In the genomic region with DNA sequence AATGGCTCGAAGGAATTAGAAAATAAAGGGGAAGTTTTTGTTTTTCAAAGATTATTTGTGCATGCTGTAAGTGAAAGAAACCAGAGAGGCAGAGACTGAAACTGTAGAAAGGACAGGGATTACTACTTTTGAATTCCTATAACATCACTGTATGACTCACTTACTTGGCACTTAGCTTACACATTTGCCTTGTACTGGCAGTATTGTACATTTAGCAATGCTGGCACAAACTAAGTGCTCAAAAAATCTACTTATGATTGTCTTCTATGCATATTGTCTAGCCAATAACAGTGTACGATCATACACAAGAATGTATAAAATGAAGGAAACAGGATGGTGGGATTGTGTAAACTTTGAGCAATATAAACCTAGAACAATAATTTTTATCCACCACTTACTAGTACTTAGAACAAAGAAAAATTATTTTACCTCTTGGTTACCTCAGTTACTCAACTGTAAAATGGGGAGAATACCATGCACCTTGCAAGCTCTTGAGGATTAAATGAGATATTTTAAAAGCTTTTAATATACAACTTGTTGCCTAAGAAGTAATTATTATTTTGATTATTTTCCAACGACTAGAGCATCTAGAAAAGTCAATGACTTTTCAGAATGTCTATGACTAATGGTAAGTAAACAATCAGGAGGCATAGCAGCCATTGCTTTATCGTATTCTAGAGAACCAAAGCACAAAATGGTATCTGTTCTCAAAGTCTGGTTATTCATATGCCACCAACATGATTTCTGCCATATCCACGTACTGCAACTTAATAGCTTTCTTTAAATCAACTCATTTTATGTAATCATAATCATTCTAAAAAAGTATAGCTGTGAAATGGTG, we compare ENCODE assay signal across 12 cellular contexts. TPM values are rescaled to one million over a fixed set of nuclear protein-coding genes. Genes with fewer than 3 reads are reported as not detected.
A peak's percentile ranks its signal among the peaks of the same experiment; 100 is the strongest.
DNase-seq lines count a peak whose midpoint lies in the region; ATAC-seq and TF ChIP-seq lines count a peak whose summit lies in the region.
"Had no signal": no experiment of that assay in that cellular context is flagged by ENCODE, and none has a peak within 500 bp of the region (broad histone marks: within the 10 kb centered on the region; RNA-seq: fewer than 3 reads in every experiment).

No MANE protein-coding gene starts in this region.

- no peaks in the 10 kb centered on the region for H3K27me3 Mint-ChIP-seq in activated naive CD4-positive, alpha-beta T cell treated with anti-CD3 and anti-CD28 coated beads for 36 hours (ENCODE audit: low read depth)

- H3K4me3 ChIP-seq in epithelial cell of esophagus (ENCODE audit: low read length) (no peak overlapping the region), coronary artery (no peak overlapping the region)
- H3K4me3 ChIP-seq: testis had no signal

- intact Hi-C loops in activated naive CD4-positive, alpha-beta T cell treated with anti-CD3 and anti-CD28 coated beads for 36 hours (cut with micrococcal nuclease): loop anchor here (10.0 kb wide), 1 partner anchor 464 kb away; no protein-coding TSS in a partner anchor

- no peak overlapping the region for H3K27ac ChIP-seq in coronary artery
- H3K27ac ChIP-seq: testis had no signal

- peaks cover 51% of the 10 kb centered on the region for H3K4me1 Mint-ChIP-seq in activated naive CD4-positive, alpha-beta T cell treated with anti-CD3 and anti-CD28 coated beads for 36 hours (ENCODE audit: low read depth)

- peak overlapping the region; percentile 67 for H3K27ac Mint-ChIP-seq in activated naive CD4-positive, alpha-beta T cell treated with anti-CD3 and anti-CD28 coated beads for 36 hours
- H3K27ac Mint-ChIP-seq: nephron had no signal

- TF ChIP-seq CTCF in epithelial cell of esophagus (IDR thresholded peaks at IDR 0.05; ENCODE audit: insufficient read depth, low read depth, low read length, missing control alignments) (no peak), coronary artery (IDR thresholded peaks at IDR 0.05) (no peak)

- no peak for ATAC-seq in HG03175 (IDR thresholded peaks at IDR 0.05; ENCODE audit: unreplicated experiment)

- DNase-seq in activated naive CD4-positive, alpha-beta T cell treated with anti-CD3 and anti-CD28 coated beads for 36 hours: no peak
- no peak for DNase-seq in activated naive CD4-positive, alpha-beta T cell treated with anti-CD3 and anti-CD28 coated beads, Interleukin-2, amount 50 U/mL, for 16 hours
- DNase-seq in OCI-M1 (lab: John Stamatoyannopoulos, UW): peak; percentile 2
- DNase-seq in epithelial cell of esophagus (ENCODE audit: low read depth): peak; percentile 72
- DNase-seq in superior temporal gyrus (ENCODE audit: extremely low spot score): peak; percentile 12
- no peak for DNase-seq in coronary artery (ENCODE audit: low spot score)
- DNase-seq in NCI-H128 (lab: John Stamatoyannopoulos, UW; ENCODE audit: unreplicated experiment): no peak
- DNase-seq: amygdala, NCI-H748 treated with DMSO at 0.1 percent for 48 hours, testis had no signal

- no peaks in the 10 kb centered on the region for H3K9me3 Mint-ChIP-seq in activated naive CD4-positive, alpha-beta T cell treated with anti-CD3 and anti-CD28 coated beads for 36 hours

- CTCF ChIA-PET in activated naive CD4-positive, alpha-beta T cell treated with anti-CD3 and anti-CD28 coated beads for 36 hours (lab: Charles Lee): no interaction called here

- peak overlapping the region; percentile 19 for H3K4me3 Mint-ChIP-seq in activated naive CD4-positive, alpha-beta T cell treated with anti-CD3 and anti-CD28 coated beads for 36 hours

- peaks cover 48% of the 10 kb centered on the region for H3K36me3 Mint-ChIP-seq in activated naive CD4-positive, alpha-beta T cell treated with anti-CD3 and anti-CD28 coated beads for 36 hours (ENCODE audit: low read depth)

RNA-seq across cellular contexts. Expression of gene FAM120C, which starts 4.7 kb away (rescaled TPM):
- total RNA-seq in activated naive CD4-positive, alpha-beta T cell treated with anti-CD3 and anti-CD28 coated beads for 36 hours: 1 to 10 TPM; 4.3 to 5.9 TPM

Comparison
In these comparisons a context has a peak if more than half of its experiments do, and no peak if none do; other contexts are left out.
1. DNase-seq: peak in OCI-M1 (single experiment), epithelial cell of esophagus (single experiment) and superior temporal gyrus (single experiment); none in activated naive CD4-positive, alpha-beta T cell treated with anti-CD3 and anti-CD28 coated beads for 36 hours (single experiment), activated naive CD4-positive, alpha-beta T cell treated with anti-CD3 and anti-CD28 coated beads, Interleukin-2, amount 50 U/mL, for 16 hours (single experiment), coronary artery (single experiment) and NCI-H128 (single experiment).